8 cellular contexts compared by ENCODE assay signal in genomic region chr5:14185336-14186131, GRCh38. TPM values are rescaled to one million over a fixed set of nuclear protein-coding genes. Genes with fewer than 3 reads are reported as not detected.
A peak's percentile ranks its signal among the peaks of the same experiment; 100 is the strongest.
DNase-seq lines count a peak whose midpoint lies in the region; ATAC-seq and TF ChIP-seq lines count a peak whose summit lies in the region.

No MANE protein-coding gene starts in this region.

- peak overlapping the region; percentile 80 for H3K27ac ChIP-seq in psoas muscle

- no peaks in the 10 kb centered on the region for H3K27me3 ChIP-seq in psoas muscle (ENCODE audit: insufficient read depth in 3 of 3, low read length in 2 of 3)

- H3K4me1 ChIP-seq in psoas muscle = peaks cover 85% of the 10 kb centered on the region

- no peak for TF ChIP-seq CTCF in psoas muscle (IDR thresholded peaks at IDR 0.05)

- WGBS in psoas muscle, 3 donors = 39 to 44% (median 40%) methylated on average over 7 of the region's 7 CpGs

- intact Hi-C loops in psoas muscle (cut with DNase I) = no loop called here

- DNase-seq in GM04503 (ENCODE audit: low read depth) (peak; percentile 59), RPMI8226 (peak; percentile 44), fibroblast of the conjunctiva (ENCODE audit: low read depth) (peak; percentile 77), psoas muscle (peak; percentile 34 to 66), hippocampal formation (lab: John Stamatoyannopoulos, UW) (no peak), NOMO-1 (lab: John Stamatoyannopoulos, UW; ENCODE audit: unreplicated experiment in 2 of 2) (no peak), COLO668 (lab: John Stamatoyannopoulos, UW; ENCODE audit: unreplicated experiment) (no peak)

- no peaks in the 10 kb centered on the region for H3K36me3 ChIP-seq in psoas muscle (ENCODE audit: insufficient read depth in 1 of 2, low read depth in 1 of 2)

- H3K4me3 ChIP-seq in psoas muscle = no peak overlapping the region

- no peaks in the 10 kb centered on the region for H3K9me3 ChIP-seq in psoas muscle

- peak; percentile 81 to 89 (median 83) for ATAC-seq in psoas muscle
- ATAC-seq in GM21723 (IDR thresholded peaks at IDR 0.05; ENCODE audit: unreplicated experiment) = no peak

RNA-seq across cellular contexts. Expression of gene TRIO, which starts 42.4 kb away (rescaled TPM):
- 10 to 100 TPM; 35.0 to 77.5 (median 51.7) TPM for total RNA-seq in psoas muscle
- polyA plus RNA-seq in psoas muscle = 10 to 100 TPM; 18.5 to 31.7 (median 19.4) TPM

Comparison
In these comparisons a context has a peak if more than half of its experiments do, and no peak if none do; other contexts are left out.
1. DNase-seq: peak in GM04503 (single experiment), RPMI8226 (single experiment), fibroblast of the conjunctiva (single experiment) and psoas muscle (2 of 2); none in hippocampal formation (0 of 2), NOMO-1 (0 of 2) and COLO668 (single experiment).